Comparison of ENCODE assay signal across 8 cellular contexts in genomic region chr5:69217732-69218568, GRCh38. TPM values are rescaled to one million over a fixed set of nuclear protein-coding genes. Genes with fewer than 3 reads are reported as not detected.
DNase-seq lines count a peak whose midpoint lies in the region; ATAC-seq and TF ChIP-seq lines count a peak whose summit lies in the region.

No MANE protein-coding gene starts in this region.

- H3K4me1 Mint-ChIP-seq in WTC11: peaks cover 6% of the 10 kb centered on the region

- POLR2A ChIA-PET in WTC11 (lab: Charles Lee): interaction anchor here (0.6 kb wide), 1 partner anchor 14 kb away, joined by 3 read pairs; no protein-coding TSS in a partner anchor

- peaks cover 34% of the 10 kb centered on the region for H3K36me3 Mint-ChIP-seq in WTC11

- H3K9me3 Mint-ChIP-seq in WTC11: peaks cover 13% of the 10 kb centered on the region

- peak overlapping the region; percentile 99 for H3K4me3 Mint-ChIP-seq in WTC11

- peak; percentile 95 for DNase-seq in AG08395 (ENCODE audit: low spot score)
- DNase-seq in NCI-H2227 (lab: John Stamatoyannopoulos, UW; ENCODE audit: unreplicated experiment): peak; percentile 93
- DNase-seq in WTC11 (ENCODE audit: low spot score): peak; percentile 94
- DNase-seq in caudate nucleus (lab: John Stamatoyannopoulos, UW): peak; percentile 41 to 97 (median 93)
- peak; percentile 95 for DNase-seq in iris pigment epithelial cell (ENCODE audit: low read depth)
- DNase-seq in stimulated activated CD4-positive, alpha-beta T cell treated with anti-CD3 and anti-CD28 coated beads, Interleukin-12 subunit alpha, Interleukin-12 subunit beta, amount 100 ng/mL, for 4 hours: peak; percentile 72

- 0 out of 2 replicates have a peak, but pooled peaks cover 2% of the 10 kb centered on the region for H3K27me3 Mint-ChIP-seq in WTC11 (ENCODE audit: low read depth)

- CTCF ChIA-PET in WTC11 (lab: Charles Lee): interaction anchor here (1.0 kb wide), 1 partner anchor 125 kb away, joined by 3 read pairs; the partner anchor contains the start of gene SLC30A5

- peak overlapping the region; percentile 79 for H3K27ac ChIP-seq in caudate nucleus (ENCODE audit: low read depth, low read length)

- no peak for TF ChIP-seq CTCF in WTC11 (IDR thresholded peaks at IDR 0.05)

- ATAC-seq in GM18873 (IDR thresholded peaks at IDR 0.05; ENCODE audit: low FRiP score, unreplicated experiment) (peak; percentile 85), HG03135 (IDR thresholded peaks at IDR 0.05; ENCODE audit: unreplicated experiment) (peak; percentile 89), WTC11 (peak; percentile 93)

- peak overlapping the region; percentile 98 for H3K27ac Mint-ChIP-seq in WTC11

TF ChIP-seq in WTC11, 78 proteins besides CTCF, POLR2A, EP300 and RAD21 (continues in another document):
- TF ChIP-seq, protein P1, sequence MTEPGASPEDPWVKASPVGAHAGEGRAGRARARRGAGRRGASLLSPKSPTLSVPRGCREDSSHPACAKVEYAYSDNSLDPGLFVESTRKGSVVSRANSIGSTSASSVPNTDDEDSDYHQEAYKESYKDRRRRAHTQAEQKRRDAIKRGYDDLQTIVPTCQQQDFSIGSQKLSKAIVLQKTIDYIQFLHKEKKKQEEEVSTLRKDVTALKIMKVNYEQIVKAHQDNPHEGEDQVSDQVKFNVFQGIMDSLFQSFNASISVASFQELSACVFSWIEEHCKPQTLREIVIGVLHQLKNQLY (CRISPR knock-in tag; IDR thresholded peaks at IDR 0.05): peak; percentile 84; the same call in 1 of the 2 replicates
- TF ChIP-seq NFE2L1 (CRISPR knock-in tag; IDR thresholded peaks at IDR 0.05): no peak
- TF ChIP-seq HMGXB4 (CRISPR knock-in tag; IDR thresholded peaks at IDR 0.05): no peak
- peak; percentile 40; the same call in 1 of the 2 replicates for TF ChIP-seq NFATC4 (CRISPR knock-in tag; IDR thresholded peaks at IDR 0.05)
- no peak for TF ChIP-seq JAZF1 (CRISPR knock-in tag; IDR thresholded peaks at IDR 0.05)
- no peak; the same call in 1 of the 2 replicates for TF ChIP-seq IRF2 (CRISPR knock-in tag; IDR thresholded peaks at IDR 0.05; ENCODE audit: borderline replicate concordance, low read depth)
- TF ChIP-seq, protein P2, sequence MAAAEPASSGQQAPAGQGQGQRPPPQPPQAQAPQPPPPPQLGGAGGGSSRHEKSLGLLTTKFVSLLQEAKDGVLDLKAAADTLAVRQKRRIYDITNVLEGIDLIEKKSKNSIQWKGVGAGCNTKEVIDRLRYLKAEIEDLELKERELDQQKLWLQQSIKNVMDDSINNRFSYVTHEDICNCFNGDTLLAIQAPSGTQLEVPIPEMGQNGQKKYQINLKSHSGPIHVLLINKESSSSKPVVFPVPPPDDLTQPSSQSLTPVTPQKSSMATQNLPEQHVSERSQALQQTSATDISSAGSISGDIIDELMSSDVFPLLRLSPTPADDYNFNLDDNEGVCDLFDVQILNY (CRISPR knock-in tag; IDR thresholded peaks at IDR 0.05): peak; percentile 60
- peak; percentile 70 for TF ChIP-seq SP1 (CRISPR knock-in tag; conservative IDR thresholded peaks at IDR 0.05)
- no peak for TF ChIP-seq ELF4 (CRISPR knock-in tag; IDR thresholded peaks at IDR 0.05; ENCODE audit: low read depth)
- TF ChIP-seq, protein P3, sequence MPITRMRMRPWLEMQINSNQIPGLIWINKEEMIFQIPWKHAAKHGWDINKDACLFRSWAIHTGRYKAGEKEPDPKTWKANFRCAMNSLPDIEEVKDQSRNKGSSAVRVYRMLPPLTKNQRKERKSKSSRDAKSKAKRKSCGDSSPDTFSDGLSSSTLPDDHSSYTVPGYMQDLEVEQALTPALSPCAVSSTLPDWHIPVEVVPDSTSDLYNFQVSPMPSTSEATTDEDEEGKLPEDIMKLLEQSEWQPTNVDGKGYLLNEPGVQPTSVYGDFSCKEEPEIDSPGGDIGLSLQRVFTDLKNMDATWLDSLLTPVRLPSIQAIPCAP (CRISPR knock-in tag; IDR thresholded peaks at IDR 0.05): no peak
- TF ChIP-seq E2F1 (CRISPR knock-in tag; IDR thresholded peaks at IDR 0.05): no peak
- no peak for TF ChIP-seq PRRX2 (CRISPR knock-in tag; IDR thresholded peaks at IDR 0.05)
- peak; percentile 64; the same call in 1 of the 2 replicates for TF ChIP-seq GABPB1 (CRISPR knock-in tag; IDR thresholded peaks at IDR 0.05)
- TF ChIP-seq ZBTB21 (CRISPR knock-in tag; IDR thresholded peaks at IDR 0.05; ENCODE audit: borderline replicate concordance): peak; percentile 84; the same call in 1 of the 2 replicates
- peak; percentile 56; the same call in 1 of the 2 replicates for TF ChIP-seq TEAD1 (CRISPR knock-in tag; IDR thresholded peaks at IDR 0.05)
- no peak for TF ChIP-seq CREB1 (CRISPR knock-in tag; IDR thresholded peaks at IDR 0.05)
- no peak for TF ChIP-seq TP53 (CRISPR knock-in tag; IDR thresholded peaks at IDR 0.05)
- TF ChIP-seq, protein P4, sequence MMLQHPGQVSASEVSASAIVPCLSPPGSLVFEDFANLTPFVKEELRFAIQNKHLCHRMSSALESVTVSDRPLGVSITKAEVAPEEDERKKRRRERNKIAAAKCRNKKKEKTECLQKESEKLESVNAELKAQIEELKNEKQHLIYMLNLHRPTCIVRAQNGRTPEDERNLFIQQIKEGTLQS (CRISPR knock-in tag; conservative IDR thresholded peaks at IDR 0.05): no peak
- 0 out of 2 replicates have a peak, but pooled peaks have one; percentile 57 for TF ChIP-seq ZNF121 (CRISPR knock-in tag; IDR thresholded peaks at IDR 0.05)
- TF ChIP-seq ZNF219 (CRISPR knock-in tag; IDR thresholded peaks at IDR 0.05; ENCODE audit: borderline replicate concordance): no peak
- TF ChIP-seq, protein P5, sequence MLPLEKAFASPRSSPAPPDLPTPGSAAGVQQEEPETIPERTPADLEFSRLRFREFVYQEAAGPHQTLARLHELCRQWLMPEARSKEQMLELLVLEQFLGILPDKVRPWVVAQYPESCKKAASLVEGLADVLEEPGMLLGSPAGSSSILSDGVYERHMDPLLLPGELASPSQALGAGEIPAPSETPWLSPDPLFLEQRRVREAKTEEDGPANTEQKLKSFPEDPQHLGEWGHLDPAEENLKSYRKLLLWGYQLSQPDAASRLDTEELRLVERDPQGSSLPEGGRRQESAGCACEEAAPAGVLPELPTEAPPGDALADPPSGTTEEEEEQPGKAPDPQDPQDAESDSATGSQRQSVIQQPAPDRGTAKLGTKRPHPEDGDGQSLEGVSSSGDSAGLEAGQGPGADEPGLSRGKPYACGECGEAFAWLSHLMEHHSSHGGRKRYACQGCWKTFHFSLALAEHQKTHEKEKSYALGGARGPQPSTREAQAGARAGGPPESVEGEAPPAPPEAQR (CRISPR knock-in tag; IDR thresholded peaks at IDR 0.05): no peak
- TF ChIP-seq TCF7 (CRISPR knock-in tag; IDR thresholded peaks at IDR 0.05; ENCODE audit: low read depth): no peak
- TF ChIP-seq ZNF425 (CRISPR knock-in tag; conservative IDR thresholded peaks at IDR 0.05): no peak

RNA-seq across cellular contexts. Expression of gene CDK7, which starts 16.7 kb away (rescaled TPM):
- 50.4 to 62.7 TPM (median 51.7 TPM) in 3 replicates for total RNA-seq in WTC11 (2021)

RNA-seq across cellular contexts. Expression of gene CENPH, which starts 28.6 kb away (rescaled TPM):
- total RNA-seq in WTC11 (2021): 79.0 to 87.4 TPM (median 86.4 TPM) in 3 replicates

RNA-seq across cellular contexts. Expression of gene CCNB1, which starts 51.0 kb away (rescaled TPM):
- 277 to 312 TPM (median 282 TPM) in 3 replicates for total RNA-seq in WTC11 (2021)

Comparison
In these comparisons a context has a peak if more than half of its experiments do, and no peak if none do; other contexts are left out.
1. Peak in every context shown above with its lines: DNase-seq, ATAC-seq and H3K27ac ChIP-seq.